8 cellular contexts compared by ENCODE assay signal in the genomic region with DNA sequence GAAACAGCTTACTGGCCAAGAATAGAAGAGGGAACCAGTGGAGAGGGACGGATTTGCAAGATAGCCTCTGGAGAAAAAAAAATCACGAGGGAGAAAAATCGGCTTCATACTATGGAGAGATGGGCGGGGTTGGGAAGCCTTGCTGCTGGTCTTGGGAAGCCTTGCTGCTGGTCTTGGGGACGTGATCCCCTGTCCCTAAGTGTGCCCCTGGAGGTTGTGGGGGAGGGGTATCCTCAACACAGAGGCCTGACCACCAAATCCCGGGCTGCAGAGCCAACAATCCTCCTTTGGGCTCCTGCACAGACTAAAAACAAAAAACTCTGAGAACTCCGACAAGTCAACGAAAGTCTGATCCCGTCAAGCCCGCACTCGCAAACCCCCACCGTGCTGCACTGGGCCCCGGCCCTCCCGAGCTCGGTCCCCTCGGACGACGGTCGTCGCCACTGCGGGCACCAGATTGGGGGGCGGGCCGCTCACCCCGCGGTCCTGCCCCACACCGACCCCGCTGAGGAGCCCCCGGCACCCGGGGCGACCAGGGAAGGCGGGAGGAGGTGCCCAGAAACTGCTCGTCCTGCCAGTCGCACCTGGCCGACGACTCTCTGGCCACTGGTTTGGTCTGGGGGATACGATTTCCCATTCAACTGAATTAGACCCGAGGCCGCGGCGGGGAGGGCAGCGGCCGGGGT. TPM values are rescaled to one million over a fixed set of nuclear protein-coding genes. Genes with fewer than 3 reads are reported as not detected.
A peak's percentile ranks its signal among the peaks of the same experiment; 100 is the strongest.
DNase-seq lines count a peak whose midpoint lies in the region; ATAC-seq and TF ChIP-seq lines count a peak whose summit lies in the region.

No MANE protein-coding gene starts in this region.

- no peak overlapping the region for H3K27ac ChIP-seq in CD8-positive, alpha-beta memory T cell (ENCODE audit: low read depth, low read length)
- no peak overlapping the region for H3K27ac ChIP-seq in effector memory CD4-positive, alpha-beta T cell (ENCODE audit: insufficient read depth, low read length, poor library complexity, severe bottlenecking)

- H3K4me1 Mint-ChIP-seq in CD8-positive, alpha-beta memory T cell: peaks cover 9 to 15% (median 14%) of the 10 kb centered on the region in 3 donors
- H3K4me1 Mint-ChIP-seq in mesothelial cell of epicardium: peaks cover 11% of the 10 kb centered on the region
- H3K4me1 Mint-ChIP-seq in type B pancreatic cell (ENCODE audit: unreplicated experiment): peaks cover 17% of the 10 kb centered on the region

- ATAC-seq in GM19328 (IDR thresholded peaks at IDR 0.05; ENCODE audit: unreplicated experiment): no peak

- in situ Hi-C loops in HAP-1 (cut with MboI; ENCODE audit: low sequenced_read_pairs): loop anchor here (10.0 kb wide), 1 partner anchor 205 kb away; no protein-coding TSS in a partner anchor

- TF ChIP-seq CTCF in mesothelial cell of epicardium (IDR thresholded peaks at IDR 0.05; ENCODE audit: unreplicated experiment) (no peak), type B pancreatic cell (conservative IDR thresholded peaks at IDR 0.05) (no peak)

- H3K4me1 ChIP-seq in CD8-positive, alpha-beta memory T cell (ENCODE audit: insufficient read depth, low read length): peaks cover 13% of the 10 kb centered on the region
- peaks cover 12% of the 10 kb centered on the region for H3K4me1 ChIP-seq in HAP-1
- peaks cover 12% of the 10 kb centered on the region for H3K4me1 ChIP-seq in effector memory CD4-positive, alpha-beta T cell (ENCODE audit: control insufficient read depth, insufficient read depth, low read length, poor library complexity, severe bottlenecking)

- no peaks in the 10 kb centered on the region for H3K36me3 ChIP-seq in CD8-positive, alpha-beta memory T cell (ENCODE audit: insufficient read depth, low read length)
- H3K36me3 ChIP-seq in HAP-1 (replicated peaks): no peaks in the 10 kb centered on the region
- H3K36me3 ChIP-seq in effector memory CD4-positive, alpha-beta T cell (ENCODE audit: control insufficient read depth, insufficient read depth, low read length): no peaks in the 10 kb centered on the region

- CTCF ChIA-PET in CD8-positive, alpha-beta memory T cell (lab: Charles Lee): interaction anchor here (1.3 to 3.3 kb wide), 5 partner anchors 9 to 1051 kb away, joined by 3 to 20 read pairs (median 3); no protein-coding TSS in a partner anchor

- H3K27ac Mint-ChIP-seq in CD8-positive, alpha-beta memory T cell: peak overlapping the region in 4 of 8 donors; percentile 30 to 65 (median 58)
- H3K27ac Mint-ChIP-seq in mesothelial cell of epicardium (peak overlapping the region; percentile 32), type B pancreatic cell (peak overlapping the region; percentile 77)

- H3K27me3 Mint-ChIP-seq in CD8-positive, alpha-beta memory T cell: peaks cover 26 to 47% of the 10 kb centered on the region in 2 donors
- H3K27me3 Mint-ChIP-seq in mesothelial cell of epicardium (ENCODE audit: low read depth) (peaks cover 39% of the 10 kb centered on the region), type B pancreatic cell (peaks cover 41% of the 10 kb centered on the region)

- peaks cover 0 to 6% (median 3%) of the 10 kb centered on the region in 3 donors for H3K36me3 Mint-ChIP-seq in CD8-positive, alpha-beta memory T cell
- H3K36me3 Mint-ChIP-seq in mesothelial cell of epicardium (no peaks in the 10 kb centered on the region), type B pancreatic cell (peaks cover 2% of the 10 kb centered on the region)

- no peaks in the 10 kb centered on the region for H3K9me3 ChIP-seq in CD8-positive, alpha-beta memory T cell (ENCODE audit: low read length)
- no peaks in the 10 kb centered on the region for H3K9me3 ChIP-seq in HAP-1
- no peaks in the 10 kb centered on the region for H3K9me3 ChIP-seq in effector memory CD4-positive, alpha-beta T cell (ENCODE audit: control insufficient read depth, low read length)

- peak in 2 of 5 donors; percentile 5 to 44 for DNase-seq in CD8-positive, alpha-beta memory T cell
- DNase-seq in HAP-1 (ENCODE audit: low spot score in 2 of 2) (peak; percentile 37 to 53), RKO (ENCODE audit: low spot score) (peak; percentile 27), mesothelial cell of epicardium (ENCODE audit: low spot score in 2 of 2, unreplicated experiment in 2 of 2) (peak; percentile 18 to 48), type B pancreatic cell (ENCODE audit: extremely low spot score, unreplicated experiment) (no peak)
- peak in 1 of 3 donors; percentile 0 for DNase-seq in effector memory CD4-positive, alpha-beta T cell
- DNase-seq in stimulated activated CD4-positive, alpha-beta T cell treated with anti-CD3 and anti-CD28 coated beads, Interleukin-4, amount 100 ng/mL, for 24 hours: no peak

- H3K4me3 Mint-ChIP-seq in CD8-positive, alpha-beta memory T cell: peak overlapping the region; percentile 67 to 89 (median 74)
- H3K4me3 Mint-ChIP-seq in mesothelial cell of epicardium: peak overlapping the region; percentile 68
- peak overlapping the region; percentile 89 for H3K4me3 Mint-ChIP-seq in type B pancreatic cell

- H3K27me3 ChIP-seq in CD8-positive, alpha-beta memory T cell (ENCODE audit: insufficient read depth, low read length, poor library complexity, severe bottlenecking): peaks cover 23% of the 10 kb centered on the region
- no peaks in the 10 kb centered on the region for H3K27me3 ChIP-seq in HAP-1 (ENCODE audit: low read depth)
- peaks cover 20% of the 10 kb centered on the region for H3K27me3 ChIP-seq in effector memory CD4-positive, alpha-beta T cell (replicated peaks; ENCODE audit: control insufficient read depth, insufficient read depth, low read length, poor library complexity, severe bottlenecking)

- POLR2A ChIA-PET in CD8-positive, alpha-beta memory T cell (lab: Charles Lee): no interaction called here

- no peaks in the 10 kb centered on the region for H3K9me3 Mint-ChIP-seq in CD8-positive, alpha-beta memory T cell
- H3K9me3 Mint-ChIP-seq in mesothelial cell of epicardium (no peaks in the 10 kb centered on the region), type B pancreatic cell (no peaks in the 10 kb centered on the region)

- H3K4me3 ChIP-seq in CD8-positive, alpha-beta memory T cell (ENCODE audit: low read length): peak overlapping the region; percentile 33
- H3K4me3 ChIP-seq in HAP-1: peak overlapping the region; percentile 65
- H3K4me3 ChIP-seq in effector memory CD4-positive, alpha-beta T cell (ENCODE audit: insufficient read depth, low read depth, low read length, poor library complexity, severe bottlenecking): peak overlapping the region; percentile 39

RNA-seq across cellular contexts. Expression of a gene that starts 0.7 kb away (rescaled TPM):
- under 1 TPM; 0.50 to 0.51 TPM for total RNA-seq in CD8-positive, alpha-beta memory T cell
- 0.52 TPM for polyA plus RNA-seq in CD8-positive, alpha-beta memory T cell
- 15.1 to 15.5 TPM (median 15.5 TPM) in 3 replicates for total RNA-seq in mesothelial cell of epicardium
- total RNA-seq in type B pancreatic cell (ENCODE audit: low replicate concordance): 17.8 and 45.4 TPM in 2 replicates

Comparison
In these comparisons a context has a peak if more than half of its experiments do, and no peak if none do; other contexts are left out.
1. DNase-seq: peak in HAP-1 (2 of 2), RKO (single experiment) and mesothelial cell of epicardium (2 of 2); none in type B pancreatic cell (single experiment) and stimulated activated CD4-positive, alpha-beta T cell treated with anti-CD3 and anti-CD28 coated beads, Interleukin-4, amount 100 ng/mL, for 24 hours (single experiment).
2. RNA of a gene that starts 0.7 kb away (total RNA-seq): 17.8 to 45.4 TPM in type B pancreatic cell and 15.1 to 15.5 TPM in mesothelial cell of epicardium; 0.50 to 0.51 TPM in CD8-positive, alpha-beta memory T cell; every median in the first group is over 10 times any median in the second.
3. Peak in every context shown above with its lines, with median percentiles within 50 percentile points of each other: H3K4me3 ChIP-seq and H3K4me3 Mint-ChIP-seq.